19 cellular contexts compared by ENCODE assay signal in the genomic region with DNA sequence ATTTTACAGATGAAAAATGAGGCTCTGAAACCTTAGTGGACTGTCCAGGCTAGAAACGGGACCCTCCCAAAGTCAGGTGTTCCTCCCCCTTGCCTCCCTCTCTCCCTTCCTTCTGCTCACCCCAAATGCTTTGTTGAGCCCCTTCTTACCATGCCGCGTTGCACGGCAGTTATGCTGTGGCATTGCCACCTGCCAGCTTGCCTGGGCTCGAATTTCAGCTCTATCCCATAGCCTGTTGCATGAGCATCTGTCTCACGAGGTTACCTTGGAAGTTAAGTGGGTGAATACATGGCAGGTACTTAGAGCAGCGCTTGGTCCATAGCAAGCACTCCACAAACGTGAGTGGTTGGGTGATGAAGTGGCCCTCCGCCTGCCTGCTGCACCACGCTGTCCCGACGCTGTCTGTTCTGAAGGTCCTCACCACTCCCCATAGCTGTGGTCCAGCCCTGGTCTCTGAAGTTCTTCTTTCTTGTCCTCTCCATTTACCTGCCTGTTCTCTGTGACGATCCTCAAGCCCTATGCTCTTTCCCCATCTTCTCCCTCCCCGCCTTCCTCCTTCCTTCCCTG.
DNase-seq lines count a peak whose midpoint lies in the region; ATAC-seq, FAIRE-seq and TF ChIP-seq lines count a peak whose summit lies in the region.
"Had no signal": no experiment of that assay in that cellular context is flagged by ENCODE, and none has a peak within 500 bp of the region (broad histone marks: within the 10 kb centered on the region; RNA-seq: fewer than 3 reads in every experiment).

No MANE protein-coding gene starts in this region.

- H3K27ac ChIP-seq in heart left ventricle, result peak overlapping the region in 9 of 12 donors; percentile 47 to 86 (median 75)
- H3K27ac ChIP-seq: parathyroid adenoma, PC-9 had no signal

- POLR2A ChIA-PET in activated CD8-positive, alpha-beta T cell treated with anti-CD3 and anti-CD28 coated beads, Interleukin-2, amount 10 ng/mL, durations not matched to agents 7 days and 5 days (lab: Charles Lee), result no interaction called here

- H3K4me3 ChIP-seq in heart left ventricle, result no peak overlapping the region
- H3K4me3 ChIP-seq: GM12878, PC-9, stomach had no signal

- peak; percentile 62 for ATAC-seq in Right ventricle myocardium inferior
- ATAC-seq in heart left ventricle, result peak in 3 of 4 donors; percentile 14 to 18 (median 16)
- ATAC-seq in activated CD8-positive, alpha-beta T cell treated with anti-CD3 and anti-CD28 coated beads, Interleukin-2, amount 10 ng/mL, durations not matched to agents 7 days and 5 days, result no peak
- ATAC-seq in activated CD8-positive, alpha-beta memory T cell treated with anti-CD3 and anti-CD28 coated beads, Interleukin-2, amount 10 ng/mL, durations not matched to agents 7 days and 5 days, result no peak
- ATAC-seq: esophagus mucosa, GM12878 had no signal

- no peaks in the 10 kb centered on the region for H3K9me3 ChIP-seq in heart left ventricle
- H3K9me3 ChIP-seq: stomach had no signal

- CTCF ChIA-PET in activated CD8-positive, alpha-beta T cell treated with anti-CD3 and anti-CD28 coated beads, Interleukin-2, amount 10 ng/mL, durations not matched to agents 7 days and 5 days (lab: Charles Lee), result no interaction called here
- CTCF ChIA-PET in activated CD8-positive, alpha-beta memory T cell treated with anti-CD3 and anti-CD28 coated beads, Interleukin-2, amount 10 ng/mL, durations not matched to agents 7 days and 5 days (lab: Charles Lee), result no interaction called here

- no peak for TF ChIP-seq POLR2A in heart left ventricle (IDR thresholded peaks at IDR 0.05)

- no peak overlapping the region for H3K27ac Mint-ChIP-seq in activated CD8-positive, alpha-beta T cell treated with anti-CD3 and anti-CD28 coated beads, Interleukin-2, amount 10 ng/mL, durations not matched to agents 7 days and 5 days
- H3K27ac Mint-ChIP-seq in activated CD8-positive, alpha-beta memory T cell treated with anti-CD3 and anti-CD28 coated beads, Interleukin-2, amount 10 ng/mL, durations not matched to agents 7 days and 5 days, result no peak overlapping the region
- H3K27ac Mint-ChIP-seq: CD4-positive, alpha-beta T cell had no signal

- H3K27me3 ChIP-seq in heart left ventricle, result no peaks in the 10 kb centered on the region

- H3K9me3 Mint-ChIP-seq in activated CD8-positive, alpha-beta T cell treated with anti-CD3 and anti-CD28 coated beads, Interleukin-2, amount 10 ng/mL, durations not matched to agents 7 days and 5 days (ENCODE audit: insufficient read depth), result no peaks in the 10 kb centered on the region
- H3K9me3 Mint-ChIP-seq in activated CD8-positive, alpha-beta memory T cell treated with anti-CD3 and anti-CD28 coated beads, Interleukin-2, amount 10 ng/mL, durations not matched to agents 7 days and 5 days (ENCODE audit: low read depth), result no peaks in the 10 kb centered on the region
- H3K9me3 Mint-ChIP-seq: CD4-positive, alpha-beta T cell had no signal

- H3K4me1 ChIP-seq in heart left ventricle, result peaks cover 8 to 92% (median 66%) of the 10 kb centered on the region in 12 donors
- H3K4me1 ChIP-seq: parathyroid adenoma had no signal

- 70 to 83% (median 74%) methylated on average over 13 to 14 of the region's 14 CpGs for WGBS in heart left ventricle, 4 donors

- H3K36me3 ChIP-seq in heart left ventricle, result no peaks in the 10 kb centered on the region
- H3K36me3 ChIP-seq: stomach had no signal

- no peak for FAIRE-seq in GM19239 (lab: Jason Lieb, UNC)
- FAIRE-seq: astrocyte, GM12878 had no signal

- H3K27me3 Mint-ChIP-seq in activated CD8-positive, alpha-beta T cell treated with anti-CD3 and anti-CD28 coated beads, Interleukin-2, amount 10 ng/mL, durations not matched to agents 7 days and 5 days (ENCODE audit: low read depth), result peaks cover 4% of the 10 kb centered on the region
- H3K27me3 Mint-ChIP-seq in activated CD8-positive, alpha-beta memory T cell treated with anti-CD3 and anti-CD28 coated beads, Interleukin-2, amount 10 ng/mL, durations not matched to agents 7 days and 5 days, result peaks cover 22% of the 10 kb centered on the region

- no peak for TF ChIP-seq CTCF in heart left ventricle (IDR thresholded peaks at IDR 0.05)

- H3K4me3 Mint-ChIP-seq in activated CD8-positive, alpha-beta T cell treated with anti-CD3 and anti-CD28 coated beads, Interleukin-2, amount 10 ng/mL, durations not matched to agents 7 days and 5 days, result no peak overlapping the region
- no peak overlapping the region for H3K4me3 Mint-ChIP-seq in activated CD8-positive, alpha-beta memory T cell treated with anti-CD3 and anti-CD28 coated beads, Interleukin-2, amount 10 ng/mL, durations not matched to agents 7 days and 5 days
- H3K4me3 Mint-ChIP-seq: CD4-positive, alpha-beta T cell had no signal

- DNase-seq in Right ventricle myocardium inferior (ENCODE audit: missing footprints) (no peak), cardiac septum (ENCODE audit: low spot score) (no peak), NCI-H510A (lab: John Stamatoyannopoulos, UW) (peak; percentile 94), heart left ventricle (no peak), AG20443 (ENCODE audit: low spot score) (no peak), GM19239 (ENCODE audit: insufficient read length, low spot score) (no peak)
- DNase-seq in activated CD8-positive, alpha-beta T cell treated with anti-CD3 and anti-CD28 coated beads, Interleukin-2, amount 10 ng/mL, durations not matched to agents 7 days and 5 days, result no peak
- no peak for DNase-seq in activated CD8-positive, alpha-beta memory T cell treated with anti-CD3 and anti-CD28 coated beads, Interleukin-2, amount 10 ng/mL, durations not matched to agents 7 days and 5 days
- DNase-seq: activated gamma-delta T cell; CD4-positive, alpha-beta T cell; hippocampal formation; KBM-7; left cardiac atrium; PC-9; stomach had no signal

- intact Hi-C loops in Right ventricle myocardium inferior (cut with DNase I) (no loop called here), cardiac septum (cut with DNase I) (no loop called here), heart left ventricle (cut with DNase I) (loop anchor here in 2 of 10 donors (10.0 kb wide), 2 partner anchors 172 to 182 kb away; no protein-coding TSS in a partner anchor)

- no peaks in the 10 kb centered on the region for H3K36me3 Mint-ChIP-seq in activated CD8-positive, alpha-beta T cell treated with anti-CD3 and anti-CD28 coated beads, Interleukin-2, amount 10 ng/mL, durations not matched to agents 7 days and 5 days (ENCODE audit: low read depth)
- no peaks in the 10 kb centered on the region for H3K36me3 Mint-ChIP-seq in activated CD8-positive, alpha-beta memory T cell treated with anti-CD3 and anti-CD28 coated beads, Interleukin-2, amount 10 ng/mL, durations not matched to agents 7 days and 5 days

- no peaks in the 10 kb centered on the region for H3K4me1 Mint-ChIP-seq in activated CD8-positive, alpha-beta T cell treated with anti-CD3 and anti-CD28 coated beads, Interleukin-2, amount 10 ng/mL, durations not matched to agents 7 days and 5 days (ENCODE audit: low read depth)
- H3K4me1 Mint-ChIP-seq in activated CD8-positive, alpha-beta memory T cell treated with anti-CD3 and anti-CD28 coated beads, Interleukin-2, amount 10 ng/mL, durations not matched to agents 7 days and 5 days, result no peaks in the 10 kb centered on the region

Comparison
In these comparisons a context has a peak if more than half of its experiments do, and no peak if none do; other contexts are left out.
1. ATAC-seq: peak in Right ventricle myocardium inferior (single experiment) and heart left ventricle (3 of 4); none in activated CD8-positive, alpha-beta T cell treated with anti-CD3 and anti-CD28 coated beads, Interleukin-2, amount 10 ng/mL, durations not matched to agents 7 days and 5 days (single experiment) and activated CD8-positive, alpha-beta memory T cell treated with anti-CD3 and anti-CD28 coated beads, Interleukin-2, amount 10 ng/mL, durations not matched to agents 7 days and 5 days (single experiment).